In the genomic region with DNA sequence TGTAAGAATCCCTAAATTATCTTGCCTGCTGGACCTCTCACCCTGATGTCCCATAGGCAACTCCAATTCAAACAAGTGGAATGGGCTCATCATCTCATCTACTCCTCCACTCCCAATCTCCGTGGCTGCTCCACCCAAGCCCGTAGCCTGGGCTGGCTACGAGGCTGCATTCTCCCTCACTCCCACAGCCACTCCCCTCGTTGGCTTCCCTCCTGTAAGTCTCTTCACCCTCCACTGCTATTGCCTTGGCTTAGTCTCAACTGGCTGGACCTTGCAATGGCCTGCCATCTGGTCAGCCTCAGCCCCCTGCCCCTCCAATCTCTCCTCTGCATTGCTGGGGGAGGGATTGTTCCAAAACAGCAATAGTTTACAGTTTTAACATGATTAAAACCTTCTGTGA, we compare ENCODE assay signal across 24 cellular contexts. TPM values are rescaled to one million over a fixed set of nuclear protein-coding genes. Genes with fewer than 3 reads are reported as not detected.
"Had no signal": no experiment of that assay in that cellular context is flagged by ENCODE, and none has a peak within 500 bp of the region (broad histone marks: within the 10 kb centered on the region; RNA-seq: fewer than 3 reads in every experiment).

No MANE protein-coding gene starts in this region.

- H3K4me3 ChIP-seq: colonic mucosa, esophagus squamous epithelium, gastrocnemius medialis, lung, neural progenitor cell, psoas muscle, skin epidermis, spleen, testis, tibial artery had no signal

- H3K36me3 ChIP-seq: colonic mucosa, esophagus squamous epithelium, gastrocnemius medialis, neural progenitor cell, spleen, tibial artery had no signal

- DNase-seq: colonic mucosa; effector memory CD8-positive, alpha-beta T cell; erythroblast; esophagus squamous epithelium; foreskin fibroblast; gastrocnemius medialis; head of caudate nucleus; left ventricle myocardium superior; naive thymus-derived CD4-positive, alpha-beta T cell; nucleus accumbens; posterior cingulate gyrus; psoas muscle; right cardiac atrium; spleen; stimulated activated CD4-positive, alpha-beta T cell treated with anti-CD3 and anti-CD28 coated beads, Interleukin-4, amount 100 ng/mL, for 4 hours; stimulated activated naive CD8-positive, alpha-beta T cell treated with anti-CD3 and anti-CD28 coated beads, Interleukin-15, Interleukin-2, amounts not matched to agents 100 U/mL and 50 U/mL, for 24 hours; substantia nigra; testis; tibial artery had no signal

- H3K4me1 ChIP-seq: colonic mucosa, gastrocnemius medialis, psoas muscle, spleen, testis had no signal

- H3K9ac ChIP-seq: neural progenitor cell had no signal

- H3K27ac ChIP-seq: colonic mucosa, esophagus squamous epithelium, gastrocnemius medialis, neural progenitor cell, psoas muscle, skin epidermis, testis, tibial artery had no signal

- H3K4me2 ChIP-seq: neural progenitor cell had no signal

- H2AFZ ChIP-seq: neural progenitor cell had no signal

- H3K27me3 ChIP-seq: colonic mucosa, esophagus squamous epithelium, gastrocnemius medialis, neural progenitor cell, spleen, testis, tibial artery had no signal

- ATAC-seq: effector memory CD8-positive, alpha-beta T cell; gastrocnemius medialis; left ventricle myocardium superior; naive thymus-derived CD4-positive, alpha-beta T cell; psoas muscle; stimulated activated memory B cell treated with anti-CD40 and anti-IgM and Interleukin-4, amounts not matched to agents 10 μg/mL and 1 μg/mL and 100 μg/mL, for 72 hours; stimulated activated naive CD8-positive, alpha-beta T cell treated with anti-CD3 and anti-CD28 coated beads, Interleukin-15, Interleukin-2, amounts not matched to agents 100 U/mL and 50 U/mL, for 24 hours had no signal

- H3K9me3 ChIP-seq: colonic mucosa, esophagus squamous epithelium, gastrocnemius medialis, psoas muscle, spleen, testis, tibial artery had no signal

RNA-seq across cellular contexts. Expression of a gene that starts 44.4 kb away (rescaled TPM):
- polyA plus RNA-seq: keratinocyte had no signal
